In the genomic region with DNA sequence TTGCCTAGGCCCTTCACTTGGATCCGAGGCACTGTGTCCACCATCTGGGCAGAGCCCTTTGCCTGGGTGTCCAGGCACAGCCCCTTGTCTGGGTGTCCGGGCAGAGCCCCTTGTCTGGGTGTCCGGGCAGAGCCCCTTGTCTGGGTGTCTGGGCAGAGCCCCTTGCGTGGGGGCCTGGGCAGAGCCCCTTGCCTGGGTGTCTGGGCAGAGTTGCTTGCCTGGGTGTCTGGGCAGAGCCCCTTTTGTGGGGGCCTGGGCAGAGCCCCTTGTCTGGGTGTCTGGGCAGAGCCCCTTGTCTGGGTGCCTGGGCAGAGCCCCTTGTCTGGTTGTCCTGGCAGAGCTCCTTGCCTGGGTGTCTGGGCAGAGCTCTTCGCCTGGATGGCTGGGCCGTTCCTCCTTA, we compare ENCODE assay signal across 38 cellular contexts.
"Had no signal": no experiment of that assay in that cellular context is flagged by ENCODE, and none has a peak within 500 bp of the region (broad histone marks: within the 10 kb centered on the region; RNA-seq: fewer than 3 reads in every experiment).

No MANE protein-coding gene starts in this region.

- H3K27me3 ChIP-seq: adrenal gland, ascending aorta, body of pancreas, brain microvascular endothelial cell, breast epithelium, cardiac muscle cell had no signal

- H3K4me3 ChIP-seq: adrenal gland, ascending aorta, body of pancreas, breast epithelium, cardiac muscle cell had no signal

- DNase-seq: activated effector memory CD4-positive, alpha-beta T cell treated with anti-CD3 and anti-CD28 coated beads, Interleukin-2, amount 50 U/mL, for 16 hours; activated effector memory CD4-positive, alpha-beta T cell treated with Interleukin-2 at 50 U/mL for 16 hours; activated gamma-delta T cell; activated gamma-delta T cell treated with Interleukin-2 at 50 U/mL for 16 hours; activated naive CD4-positive, alpha-beta T cell; activated naive CD4-positive, alpha-beta T cell treated with anti-CD3 and anti-CD28 coated beads for 36 hours; activated naive CD4-positive, alpha-beta T cell treated with anti-CD3 and anti-CD28 coated beads, Interleukin-2, amount 10 ng/mL, durations not matched to agents 7 days and 5 days; activated naive CD4-positive, alpha-beta T cell treated with anti-CD3 and anti-CD28 coated beads, Interleukin-2, amount 50 U/mL, for 16 hours; activated naive CD4-positive, alpha-beta T cell treated with Interleukin-2 at 50 U/mL for 16 hours; activated naive CD8-positive, alpha-beta T cell treated with anti-CD3 and anti-CD28 coated beads for 36 hours; activated naive CD8-positive, alpha-beta T cell treated with anti-CD3 and anti-CD28 coated beads, Interleukin-2, amount 10 ng/mL, durations not matched to agents 7 days and 5 days; activated naive CD8-positive, alpha-beta T cell treated with anti-CD3 and anti-CD28 coated beads, Interleukin-2, amount 50 U/mL, for 24 hours; activated T-cell treated with anti-CD3 and anti-CD28 coated beads, Interleukin-2, amount 50 U/mL, for 1 hour; activated T-cell treated with anti-CD3 and anti-CD28 coated beads, Interleukin-2, amount 50 U/mL, for 24 hours; activated T-cell treated with anti-CD3 and anti-CD28 coated beads, Interleukin-2, amount 50 U/mL, for 4 hours; activated T-cell treated with anti-CD3 and anti-CD28 coated beads, Interleukin-2, amount 50 U/mL, for 48 hours; activated T-cell treated with anti-CD3 and anti-CD28 coated beads, Interleukin-2, amount 50 U/mL, for 72 hours; adrenal gland; amniotic stem cell; amygdala; anterior cingulate cortex; aorta; body of pancreas; brain microvascular endothelial cell; caudate nucleus; central memory CD4-positive, alpha-beta T cell; cerebellar nuclear complex had no signal

- ATAC-seq: activated naive CD4-positive, alpha-beta T cell treated with anti-CD3 and anti-CD28 coated beads, Interleukin-2, amount 50 U/mL, for 72 hours; activated naive CD8-positive, alpha-beta T cell treated with anti-CD3 and anti-CD28 coated beads, Interleukin-2, amount 50 U/mL, for 24 hours; activated T-cell treated with anti-CD3 and anti-CD28 coated beads, Interleukin-2, amount 50 U/mL, for 4 hours; activated T-cell treated with anti-CD3 and anti-CD28 coated beads, Interleukin-2, amount 50 U/mL, for 72 hours; activated T-helper 17 cell treated with anti-CD3 and anti-CD28 coated beads, Interleukin-2, amount 50 U/mL, for 72 hours; body of pancreas had no signal

- H3K27ac Mint-ChIP-seq: activated naive CD4-positive, alpha-beta T cell treated with anti-CD3 and anti-CD28 coated beads for 36 hours; activated naive CD4-positive, alpha-beta T cell treated with anti-CD3 and anti-CD28 coated beads, Interleukin-2, amount 10 ng/mL, durations not matched to agents 7 days and 5 days; activated naive CD4-positive, alpha-beta T cell treated with anti-CD3 and anti-CD28 coated beads, Interleukin-2, amount 50 U/mL, for 24 hours; activated naive CD4-positive, alpha-beta T cell treated with anti-CD3 and anti-CD28 coated beads, Interleukin-2, amount 50 U/mL, for 72 hours; activated naive CD8-positive, alpha-beta T cell; activated naive CD8-positive, alpha-beta T cell treated with anti-CD3 and anti-CD28 coated beads for 36 hours; activated naive CD8-positive, alpha-beta T cell treated with anti-CD3 and anti-CD28 coated beads, Interleukin-2, amount 10 ng/mL, durations not matched to agents 7 days and 5 days; activated naive CD8-positive, alpha-beta T cell treated with anti-CD3 and anti-CD28 coated beads, Interleukin-2, amount 50 U/mL, for 24 hours; activated T-cell treated with anti-CD3 and anti-CD28 coated beads, Interleukin-2, amount 50 U/mL, for 24 hours; activated T-cell treated with anti-CD3 and anti-CD28 coated beads, Interleukin-2, amount 50 U/mL, for 72 hours; activated T-helper 1 cell treated with anti-CD3 and anti-CD28 coated beads, Interleukin-12 subunit alpha, Interleukin-12 subunit beta, Interleukin-2, Interleukin-4 antibody, amounts not matched to agents 30 ng/mL and 10 ng/mL and 1 ng/mL, durations not matched to agents 14 hours and 24 hours and 36 hours; activated T-helper 17 cell treated with anti-CD3 and anti-CD28 coated beads, Interleukin-2, amount 50 U/mL, for 72 hours; activated T-helper 2 cell treated with anti-CD3 and anti-CD28 coated beads, Interferon-gamma antibody, Interleukin-2, Interleukin-4, amounts not matched to agents 10 μg/mL and 5 μg/mL and 100 μg/mL, durations not matched to agents 14 hours and 24 hours and 36 hours; brain had no signal

- H3K27ac ChIP-seq: adrenal gland, ascending aorta, body of pancreas, brain microvascular endothelial cell, breast epithelium, cardiac muscle cell had no signal

- H3K4me3 Mint-ChIP-seq: activated naive CD4-positive, alpha-beta T cell treated with anti-CD3 and anti-CD28 coated beads for 36 hours; activated naive CD4-positive, alpha-beta T cell treated with anti-CD3 and anti-CD28 coated beads, Interleukin-2, amount 10 ng/mL, durations not matched to agents 7 days and 5 days; activated naive CD4-positive, alpha-beta T cell treated with anti-CD3 and anti-CD28 coated beads, Interleukin-2, amount 50 U/mL, for 24 hours; activated naive CD8-positive, alpha-beta T cell; activated naive CD8-positive, alpha-beta T cell treated with anti-CD3 and anti-CD28 coated beads for 36 hours; activated naive CD8-positive, alpha-beta T cell treated with anti-CD3 and anti-CD28 coated beads, Interleukin-2, amount 10 ng/mL, durations not matched to agents 7 days and 5 days; activated naive CD8-positive, alpha-beta T cell treated with anti-CD3 and anti-CD28 coated beads, Interleukin-2, amount 50 U/mL, for 24 hours; activated T-cell treated with anti-CD3 and anti-CD28 coated beads, Interleukin-2, amount 50 U/mL, for 24 hours; activated T-cell treated with anti-CD3 and anti-CD28 coated beads, Interleukin-2, amount 50 U/mL, for 4 hours; activated T-cell treated with anti-CD3 and anti-CD28 coated beads, Interleukin-2, amount 50 U/mL, for 72 hours; activated T-helper 1 cell treated with anti-CD3 and anti-CD28 coated beads, Interleukin-12 subunit alpha, Interleukin-12 subunit beta, Interleukin-2, Interleukin-4 antibody, amounts not matched to agents 30 ng/mL and 10 ng/mL and 1 ng/mL, durations not matched to agents 14 hours and 24 hours and 36 hours; activated T-helper 17 cell treated with anti-CD3 and anti-CD28 coated beads, Interleukin-2, amount 50 U/mL, for 72 hours; brain; central memory CD8-positive, alpha-beta T cell had no signal

- H3K36me3 ChIP-seq: adrenal gland, ascending aorta, brain microvascular endothelial cell, breast epithelium, cardiac muscle cell had no signal

- H3K4me1 ChIP-seq: adrenal gland, ascending aorta, body of pancreas, breast epithelium had no signal

- H3K9me3 ChIP-seq: adrenal gland, ascending aorta, body of pancreas, breast epithelium had no signal

- H3K36me3 Mint-ChIP-seq: activated naive CD4-positive, alpha-beta T cell treated with anti-CD3 and anti-CD28 coated beads, Interleukin-2, amount 10 ng/mL, durations not matched to agents 7 days and 5 days; activated naive CD4-positive, alpha-beta T cell treated with anti-CD3 and anti-CD28 coated beads, Interleukin-2, amount 50 U/mL, for 24 hours; activated naive CD4-positive, alpha-beta T cell treated with anti-CD3 and anti-CD28 coated beads, Interleukin-2, amount 50 U/mL, for 72 hours; activated naive CD8-positive, alpha-beta T cell; activated naive CD8-positive, alpha-beta T cell treated with anti-CD3 and anti-CD28 coated beads for 36 hours; activated naive CD8-positive, alpha-beta T cell treated with anti-CD3 and anti-CD28 coated beads, Interleukin-2, amount 10 ng/mL, durations not matched to agents 7 days and 5 days; brain had no signal

- H3K27me3 Mint-ChIP-seq: activated naive CD4-positive, alpha-beta T cell treated with anti-CD3 and anti-CD28 coated beads, Interleukin-2, amount 10 ng/mL, durations not matched to agents 7 days and 5 days; activated naive CD8-positive, alpha-beta T cell; activated naive CD8-positive, alpha-beta T cell treated with anti-CD3 and anti-CD28 coated beads for 36 hours; activated naive CD8-positive, alpha-beta T cell treated with anti-CD3 and anti-CD28 coated beads, Interleukin-2, amount 10 ng/mL, durations not matched to agents 7 days and 5 days; activated naive CD8-positive, alpha-beta T cell treated with anti-CD3 and anti-CD28 coated beads, Interleukin-2, amount 50 U/mL, for 24 hours; activated T-helper 17 cell treated with anti-CD3 and anti-CD28 coated beads, Interleukin-2, amount 50 U/mL, for 72 hours; central memory CD8-positive, alpha-beta T cell had no signal

- H3K9me3 Mint-ChIP-seq: activated naive CD4-positive, alpha-beta T cell treated with anti-CD3 and anti-CD28 coated beads, Interleukin-2, amount 10 ng/mL, durations not matched to agents 7 days and 5 days; activated naive CD8-positive, alpha-beta T cell treated with anti-CD3 and anti-CD28 coated beads, Interleukin-2, amount 10 ng/mL, durations not matched to agents 7 days and 5 days; activated naive CD8-positive, alpha-beta T cell treated with anti-CD3 and anti-CD28 coated beads, Interleukin-2, amount 50 U/mL, for 24 hours; activated T-helper 1 cell treated with anti-CD3 and anti-CD28 coated beads, Interleukin-12 subunit alpha, Interleukin-12 subunit beta, Interleukin-2, Interleukin-4 antibody, amounts not matched to agents 30 ng/mL and 10 ng/mL and 1 ng/mL, durations not matched to agents 14 hours and 24 hours and 36 hours; activated T-helper 2 cell treated with anti-CD3 and anti-CD28 coated beads, Interferon-gamma antibody, Interleukin-2, Interleukin-4, amounts not matched to agents 10 μg/mL and 5 μg/mL and 100 μg/mL, durations not matched to agents 14 hours and 24 hours and 36 hours had no signal

- H3K4me1 Mint-ChIP-seq: activated naive CD4-positive, alpha-beta T cell treated with anti-CD3 and anti-CD28 coated beads, Interleukin-2, amount 10 ng/mL, durations not matched to agents 7 days and 5 days; activated naive CD4-positive, alpha-beta T cell treated with anti-CD3 and anti-CD28 coated beads, Interleukin-2, amount 50 U/mL, for 24 hours; activated naive CD8-positive, alpha-beta T cell treated with anti-CD3 and anti-CD28 coated beads for 36 hours; activated naive CD8-positive, alpha-beta T cell treated with anti-CD3 and anti-CD28 coated beads, Interleukin-2, amount 10 ng/mL, durations not matched to agents 7 days and 5 days; activated naive CD8-positive, alpha-beta T cell treated with anti-CD3 and anti-CD28 coated beads, Interleukin-2, amount 50 U/mL, for 24 hours; activated T-helper 17 cell treated with anti-CD3 and anti-CD28 coated beads, Interleukin-2, amount 50 U/mL, for 72 hours; central memory CD8-positive, alpha-beta T cell had no signal
